1 cellular context compared by ENCODE assay signal in genomic region chr16:28307936-28308335, GRCh38.
A peak's percentile ranks its signal among the peaks of the same experiment; 100 is the strongest.
TF ChIP-seq lines count a peak whose summit lies in the region.

No MANE protein-coding gene starts in this region.

TF ChIP-seq in liver, 16 proteins besides CTCF, POLR2A, EP300 and RAD21 (continued from another document):
- peak; percentile 53 for TF ChIP-seq REST (IDR thresholded peaks at IDR 0.05)
- TF ChIP-seq SP1 (IDR thresholded peaks at IDR 0.05): peak; percentile 68
- peak; percentile 81 to 90 for TF ChIP-seq RXRA (IDR thresholded peaks at IDR 0.05)
- TF ChIP-seq FOXA1 (IDR thresholded peaks at IDR 0.05): peak; percentile 15
- TF ChIP-seq JUND (IDR thresholded peaks at IDR 0.05): peak in 1 of 2 donors; percentile 50
